Comparison of ENCODE assay signal across 8 cellular contexts in the genomic region with DNA sequence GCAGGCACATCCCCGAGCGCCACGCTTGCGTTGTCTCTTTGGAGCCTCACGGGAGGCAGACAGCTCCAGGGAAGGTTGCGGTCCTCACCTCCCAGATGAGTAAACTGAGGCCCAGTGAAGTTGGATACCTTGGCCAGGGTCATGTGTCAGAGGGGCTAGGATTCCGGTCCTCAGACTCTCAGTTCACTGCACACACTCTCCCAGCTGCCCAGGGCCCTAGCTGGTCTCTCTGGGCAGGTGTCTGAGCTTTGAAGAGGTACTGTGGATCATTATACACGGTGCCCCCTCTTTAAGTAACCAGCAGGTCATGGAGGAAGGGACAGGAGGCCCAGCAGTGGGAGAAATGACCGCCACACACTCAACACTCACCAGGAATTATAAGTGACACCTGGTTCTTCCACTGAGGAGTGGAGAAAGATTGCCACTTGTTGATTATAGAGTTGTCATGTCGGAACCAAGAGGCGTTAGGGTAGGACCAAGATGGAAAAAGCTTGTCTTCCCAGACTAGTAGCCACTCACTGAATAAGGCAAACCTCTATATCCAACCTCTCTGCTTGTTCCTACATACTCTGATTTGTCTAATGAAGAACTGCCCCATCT. TPM values are rescaled to one million over a fixed set of nuclear protein-coding genes. Genes with fewer than 3 reads are reported as not detected.
DNase-seq lines count a peak whose midpoint lies in the region; ATAC-seq and TF ChIP-seq lines count a peak whose summit lies in the region.

No MANE protein-coding gene starts in this region.

- TF ChIP-seq CTCF in BE2C (IDR thresholded peaks at IDR 0.05; ENCODE audit: low read depth, low read length) (no peak), astrocyte of the cerebellum (IDR thresholded peaks at IDR 0.05; ENCODE audit: low read depth, low read length, missing control alignments) (no peak), lower lobe of right lung (IDR thresholded peaks at IDR 0.05) (no peak)

- in situ Hi-C loops in astrocyte of the cerebellum (cut with HindIII; ENCODE audit: low sequenced_read_pairs): no loop called here

- ATAC-seq in HG03097 (IDR thresholded peaks at IDR 0.05; ENCODE audit: low FRiP score, unreplicated experiment) (peak; percentile 7), lower lobe of right lung (peak; percentile 2 to 16), GM21786 (IDR thresholded peaks at IDR 0.05; ENCODE audit: unreplicated experiment) (no peak), GM18867 (IDR thresholded peaks at IDR 0.05; ENCODE audit: unreplicated experiment) (no peak)

- H3K27me3 ChIP-seq in BE2C (no peaks in the 10 kb centered on the region), lower lobe of right lung (ENCODE audit: low read depth) (no peaks in the 10 kb centered on the region)

- intact Hi-C loops in lower lobe of right lung (cut with DNase I): no loop called here

- H3K9me3 ChIP-seq in BE2C (no peaks in the 10 kb centered on the region), lower lobe of right lung (no peaks in the 10 kb centered on the region)

- H3K4me1 ChIP-seq in BE2C: no peaks in the 10 kb centered on the region
- peaks cover 24% of the 10 kb centered on the region for H3K4me1 ChIP-seq in lower lobe of right lung

- H3K27ac ChIP-seq in lower lobe of right lung: peak overlapping the region; percentile 89

- DNase-seq in BE2C (no peak), astrocyte of the cerebellum (ENCODE audit: low read depth) (no peak), lower lobe of right lung (no peak), NCI-H2081 (lab: John Stamatoyannopoulos, UW) (no peak), D341Med (ENCODE audit: low spot score) (no peak)

- H3K4me3 ChIP-seq in BE2C (ENCODE audit: low read depth, low read length) (peak overlapping the region; percentile 87), astrocyte of the cerebellum (ENCODE audit: low read depth, low read length) (peak overlapping the region; percentile 100), lower lobe of right lung (peak overlapping the region; percentile 99)

- peaks cover 35% of the 10 kb centered on the region for H3K36me3 ChIP-seq in BE2C
- peaks cover 41% of the 10 kb centered on the region for H3K36me3 ChIP-seq in lower lobe of right lung

RNA-seq across cellular contexts. Expression of a gene that starts 0.6 kb away (rescaled TPM):
- 78.9 TPM for polyA plus RNA-seq in BE2C (2012; ENCODE audit: insufficient read depth, insufficient read length, low read depth)
- 62.9 TPM for total RNA-seq in lower lobe of right lung

RNA-seq across cellular contexts. Expression of a gene that starts 18.1 kb away (rescaled TPM):
- 40.9 TPM for polyA plus RNA-seq in BE2C (2012; ENCODE audit: insufficient read depth, insufficient read length, low read depth)
- 18.9 TPM for total RNA-seq in lower lobe of right lung

RNA-seq across cellular contexts. Expression of a gene that starts 38.1 kb away (rescaled TPM):
- polyA plus RNA-seq in BE2C (2012; ENCODE audit: insufficient read depth, insufficient read length, low read depth): 1,823 TPM
- 243 TPM for total RNA-seq in lower lobe of right lung

RNA-seq across cellular contexts. Expression of a gene that starts 45.1 kb away (rescaled TPM):
- polyA plus RNA-seq in BE2C (2012; ENCODE audit: insufficient read depth, insufficient read length, low read depth): 295 TPM
- 56.3 TPM for total RNA-seq in lower lobe of right lung

RNA-seq across cellular contexts. Expression of a gene that starts 53.2 kb away (rescaled TPM):
- 9.2 TPM for polyA plus RNA-seq in BE2C (2012; ENCODE audit: insufficient read depth, insufficient read length, low read depth)
- total RNA-seq in lower lobe of right lung: 5.1 TPM

Comparison
In these comparisons a context has a peak if more than half of its experiments do, and no peak if none do; other contexts are left out.
1. ATAC-seq: peak in HG03097 (single experiment) and lower lobe of right lung (2 of 2); none in GM21786 (single experiment) and GM18867 (single experiment).
2. Peak in every context shown above with its lines, with median percentiles within 50 percentile points of each other: H3K4me3 ChIP-seq.